ENCODE assay signal across 8 cellular contexts in the genomic region with DNA sequence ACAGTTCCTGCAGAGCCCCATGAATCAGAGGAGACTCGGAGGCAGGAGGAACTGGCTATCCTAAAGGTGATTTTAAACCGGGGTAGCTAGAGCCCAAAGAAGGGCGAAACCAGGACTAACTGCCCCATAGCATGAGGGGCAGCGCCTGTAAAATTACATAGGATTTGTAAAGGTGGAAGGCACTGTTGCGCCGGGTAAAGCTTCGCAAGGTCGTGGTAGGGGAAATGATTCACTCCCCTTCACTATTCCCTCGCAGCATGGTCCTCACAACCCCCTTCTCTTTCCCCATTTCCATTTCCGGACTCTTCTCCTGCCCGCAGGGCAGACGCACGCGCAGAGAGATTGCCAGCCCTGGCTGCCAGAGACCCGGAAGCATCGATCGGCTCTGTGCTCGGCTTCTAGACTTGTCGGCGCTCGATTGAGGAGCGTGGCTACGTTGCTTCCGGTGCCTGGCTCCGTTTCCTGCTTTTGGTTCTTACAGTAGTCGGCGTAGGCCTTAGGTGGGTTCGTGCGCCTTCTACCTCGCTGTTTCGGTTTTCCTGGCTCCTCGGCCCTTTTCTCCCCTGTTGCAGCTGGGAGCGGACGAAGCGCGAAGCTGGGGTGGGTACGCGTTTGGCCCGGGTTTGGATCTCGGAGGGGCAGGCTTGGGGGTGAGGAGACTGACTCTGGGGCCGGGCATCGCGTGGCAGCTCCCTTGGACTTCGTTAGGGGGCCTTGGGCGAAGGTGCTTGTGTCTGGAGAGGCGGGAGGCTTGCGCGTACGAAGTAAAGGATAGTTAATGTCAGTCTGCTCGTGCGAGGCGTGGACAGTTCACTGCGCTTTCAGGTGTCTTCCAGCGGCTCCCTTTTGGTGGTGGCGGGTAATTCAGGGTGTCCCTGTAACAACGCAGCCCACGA. TPM values are rescaled to one million over a fixed set of nuclear protein-coding genes. Genes with fewer than 3 reads are reported as not detected.
A peak's percentile ranks its signal among the peaks of the same experiment; 100 is the strongest.
DNase-seq lines count a peak whose midpoint lies in the region; TF ChIP-seq lines count a peak whose summit lies in the region.

A gene (plus strand): TSS at position 462 of the 896 bp plus-strand sequence. CDS start 1,677 bp downstream, outside the sequence.

- H3K27ac ChIP-seq in MM.1S (ENCODE audit: low read length): peak within 1 kb of the TSS; percentile 82
- H3K27ac ChIP-seq in stomach smooth muscle (ENCODE audit: low read length): peak within 1 kb of the TSS; percentile 69

- H3F3A ChIP-seq in MM.1S (ENCODE audit: insufficient read depth, low read length): 0 out of 2 replicates have a peak, but pooled peaks cover 3% of the 10 kb centered on the region

- H3K9ac ChIP-seq in ES-I3 (ENCODE audit: low read depth, low read length) (peak within 1 kb of the TSS; percentile 94), MM.1S (ENCODE audit: low read length) (peak within 1 kb of the TSS; percentile 98), stomach smooth muscle (ENCODE audit: low read length in 2 of 2) (peak within 1 kb of the TSS; percentile 81 to 98)

- TF ChIP-seq CTCF in MM.1S (IDR thresholded peaks at IDR 0.05; ENCODE audit: low read length) (no peak), foreskin fibroblast (IDR thresholded peaks at IDR 0.05; ENCODE audit: low read depth, low read length) (no peak), neural crest cell (conservative IDR thresholded peaks at IDR 0.05) (no peak)

- H2AFZ ChIP-seq in MM.1S (ENCODE audit: low read length): peak within 1 kb of the TSS; percentile 98

- H3K36me3 Mint-ChIP-seq in neural crest cell (ENCODE audit: low read depth): peaks cover 17% of the 10 kb centered on the region

- peaks cover 45% of the 10 kb centered on the region for H3K79me2 ChIP-seq in MM.1S (ENCODE audit: low read length)

- H3K4me3 ChIP-seq in HAP-1: peak within 1 kb of the TSS; percentile 96
- H3K4me3 ChIP-seq in MM.1S (ENCODE audit: low read length): peak within 1 kb of the TSS; percentile 96
- H3K4me3 ChIP-seq in foreskin fibroblast (ENCODE audit: low read depth in 1 of 2, low read length in 2 of 2): peak within 1 kb of the TSS; percentile 94 to 99
- peak within 1 kb of the TSS; percentile 92 to 97 for H3K4me3 ChIP-seq in stomach smooth muscle (ENCODE audit: low read length in 2 of 2)

- H3K9me3 ChIP-seq in ES-I3 (ENCODE audit: control insufficient read depth, insufficient read depth, low read length) (peaks cover 2% of the 10 kb centered on the region; the same call in 1 of the 2 replicates), HAP-1 (no peaks in the 10 kb centered on the region; the same call in 1 of the 2 replicates), MM.1S (replicated peaks; ENCODE audit: insufficient read depth, low read length) (no peaks in the 10 kb centered on the region), stomach smooth muscle (ENCODE audit: control insufficient read depth in 2 of 2, low read length in 2 of 2) (peaks cover 0 to 5% of the 10 kb centered on the region in 2 donors)

- H3K4me1 Mint-ChIP-seq in neural crest cell: peaks cover 24% of the 10 kb centered on the region

- in situ Hi-C loops in HAP-1 (cut with MboI; ENCODE audit: low sequenced_read_pairs): no loop called here

- peak within 1 kb of the TSS; percentile 100 for H3K27ac Mint-ChIP-seq in neural crest cell (ENCODE audit: unreplicated experiment)

- H3K36me3 ChIP-seq in ES-I3 (ENCODE audit: insufficient read depth, low read length): no peaks in the 10 kb centered on the region
- peaks cover 21% of the 10 kb centered on the region for H3K36me3 ChIP-seq in HAP-1 (replicated peaks)
- peaks cover 12% of the 10 kb centered on the region; the same call in 1 of the 2 replicates for H3K36me3 ChIP-seq in MM.1S (replicated peaks; ENCODE audit: insufficient read depth, low read length)
- H3K36me3 ChIP-seq in stomach smooth muscle (ENCODE audit: control insufficient read depth in 2 of 2, insufficient read depth in 2 of 2, low read length in 2 of 2): peaks cover 16 to 19% of the 10 kb centered on the region in 2 donors

- no peaks in the 10 kb centered on the region for H3K9me2 ChIP-seq in MM.1S (replicated peaks; ENCODE audit: insufficient read depth, low read length)

- H3K4me1 ChIP-seq in ES-I3 (ENCODE audit: insufficient read depth, low read length): peaks cover 12% of the 10 kb centered on the region
- H3K4me1 ChIP-seq in HAP-1: peaks cover 7% of the 10 kb centered on the region
- H3K4me1 ChIP-seq in MM.1S (ENCODE audit: low read length): peaks cover 11% of the 10 kb centered on the region
- no peaks in the 10 kb centered on the region for H3K4me1 ChIP-seq in stomach smooth muscle (ENCODE audit: control insufficient read depth, insufficient read depth, low read length)

- peaks cover 11% of the 10 kb centered on the region for H3K9me3 Mint-ChIP-seq in neural crest cell

- no peaks in the 10 kb centered on the region for H4K20me1 ChIP-seq in MM.1S (ENCODE audit: insufficient read depth, low read length)

- H3K27me3 ChIP-seq in HAP-1 (ENCODE audit: low read depth) (peaks cover 10% of the 10 kb centered on the region), MM.1S (replicated peaks; ENCODE audit: insufficient read depth, low read length) (peaks cover 5% of the 10 kb centered on the region; the same call in 1 of the 2 replicates), stomach smooth muscle (ENCODE audit: control insufficient read depth in 1 of 2, insufficient read depth in 2 of 2, low read length in 2 of 2) (no peaks in the 10 kb centered on the region)

- H3K4me3 Mint-ChIP-seq in neural crest cell: peak within 1 kb of the TSS; percentile 100

- H3K4me2 ChIP-seq in MM.1S (ENCODE audit: low read depth, low read length): peak within 1 kb of the TSS; percentile 77

- H3K27me3 Mint-ChIP-seq in neural crest cell (ENCODE audit: low read depth): peaks cover 46% of the 10 kb centered on the region

- peak; percentile 87 to 93 for DNase-seq in HAP-1 (ENCODE audit: low spot score in 2 of 2)
- DNase-seq in MM.1S: peak; percentile 97
- DNase-seq in SIG-M5 (lab: John Stamatoyannopoulos, UW): peak; percentile 81
- peak; percentile 87 for DNase-seq in activated gamma-delta T cell treated with Interleukin-2 at 50 U/mL for 16 hours
- DNase-seq in foreskin fibroblast: peak; percentile 93 to 97
- peak; percentile 82 for DNase-seq in neural crest cell (ENCODE audit: low read depth, low spot score)

RNA-seq across cellular contexts. Expression of the gene that starts here (rescaled TPM):
- total RNA-seq in neural crest cell: 94.7 and 95.9 TPM in 2 replicates

Comparison
In these comparisons a context has a peak if more than half of its experiments do, and no peak if none do; other contexts are left out.
1. Peak in every context shown above with its lines: DNase-seq, H3K4me3 ChIP-seq and H3K27ac ChIP-seq.